23 cellular contexts compared by ENCODE assay signal in the genomic region with DNA sequence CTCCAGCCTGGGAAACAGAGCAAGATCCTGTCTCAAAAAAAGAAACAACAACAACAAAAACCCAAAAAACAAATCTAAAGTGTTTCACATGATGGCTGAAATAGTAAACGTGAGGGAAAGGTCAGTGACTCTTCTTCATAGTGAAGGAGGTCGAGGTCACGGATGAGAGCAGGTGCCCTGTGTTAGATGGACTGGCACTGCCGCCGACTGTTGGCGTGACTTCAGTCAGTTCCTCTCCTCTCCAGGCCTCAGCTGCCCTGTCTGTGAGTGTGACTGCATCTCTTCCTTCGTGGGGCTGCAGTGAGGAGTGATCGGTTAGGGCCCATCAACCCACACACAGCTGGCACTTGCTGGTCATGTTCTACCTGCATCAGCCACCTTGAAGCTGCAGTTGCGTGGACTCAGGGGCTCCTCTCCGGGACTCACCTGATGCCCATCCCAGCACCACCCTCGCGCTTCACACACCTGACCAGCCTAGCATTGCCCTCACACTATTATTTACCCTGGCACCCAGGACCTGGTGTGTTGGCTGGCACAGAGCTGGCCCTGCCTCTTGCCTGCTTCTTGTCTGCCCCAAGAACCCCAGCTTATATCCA.
"Had no signal": no experiment of that assay in that cellular context is flagged by ENCODE, and none has a peak within 500 bp of the region (broad histone marks: within the 10 kb centered on the region; RNA-seq: fewer than 3 reads in every experiment).

No MANE protein-coding gene starts in this region.

- H3K4me3 Mint-ChIP-seq: naive thymus-derived CD8-positive, alpha-beta T cell; neural crest cell; type B pancreatic cell had no signal

- H3K4me1 ChIP-seq: esophagus muscularis mucosa, foreskin keratinocyte, gastroesophageal sphincter, lower lobe of right lung, pancreas, testis, tibial artery had no signal

- H3K27ac Mint-ChIP-seq: naive thymus-derived CD8-positive, alpha-beta T cell; type B pancreatic cell had no signal

- ATAC-seq: foreskin keratinocyte; gastroesophageal sphincter; left colon; left ventricle myocardium superior; lower lobe of right lung; naive thymus-derived CD8-positive, alpha-beta T cell had no signal

- DNase-seq: effector CD8-positive, alpha-beta T cell; foreskin keratinocyte; glutamatergic neuron; heart right ventricle; hippocampal formation; left colon; left ventricle myocardium superior; lower lobe of right lung; naive thymus-derived CD8-positive, alpha-beta T cell; pancreas; stimulated activated CD4-positive, alpha-beta T cell treated with anti-CD3 and anti-CD28 coated beads, Interleukin-12 subunit alpha, Interleukin-12 subunit beta, amount 100 ng/mL, for 4 hours; stimulated activated CD4-positive, alpha-beta T cell treated with anti-CD3 and anti-CD28 coated beads, Interleukin-1b, Interleukin-23, amount 100 ng/mL, for 48 hours; stimulated activated CD4-positive, alpha-beta T cell treated with anti-CD3 and anti-CD28 coated beads, Interleukin-4, amount 100 ng/mL, for 1 hour; stimulated activated CD8-positive, alpha-beta memory T cell treated with anti-CD3 and anti-CD28 coated beads, Interleukin-4, amount 100 ng/mL, for 48 hours; stimulated activated naive CD4-positive, alpha-beta T cell treated with Interleukin-2 at 50 U/mL for 16 hours; stomach; testis; tibial artery had no signal

- H3K4me2 ChIP-seq: smooth muscle cell had no signal

- H3K9me3 ChIP-seq: esophagus muscularis mucosa, gastroesophageal sphincter, heart right ventricle, lower lobe of right lung, pancreas, stomach, testis, tibial artery had no signal

- H3K27ac ChIP-seq: esophagus muscularis mucosa, foreskin keratinocyte, gastroesophageal sphincter, lower lobe of right lung, pancreas, stomach, testis, tibial artery had no signal

- H3K4me1 Mint-ChIP-seq: naive thymus-derived CD8-positive, alpha-beta T cell had no signal

- H3K4me3 ChIP-seq: esophagus muscularis mucosa, gastroesophageal sphincter, heart right ventricle, lower lobe of right lung, pancreas, smooth muscle cell, stomach, testis, tibial artery had no signal

- H3K27me3 ChIP-seq: esophagus muscularis mucosa, gastroesophageal sphincter, heart right ventricle, pancreas, stomach, testis, tibial artery had no signal

- H3K27me3 Mint-ChIP-seq: type B pancreatic cell had no signal

- H3K9me3 Mint-ChIP-seq: naive thymus-derived CD8-positive, alpha-beta T cell; neural crest cell had no signal

- H3K36me3 Mint-ChIP-seq: naive thymus-derived CD8-positive, alpha-beta T cell had no signal
